ENCODE assay signal across 1 cellular context in genomic region chr22:18022851-18023250, GRCh38.
TF ChIP-seq lines count a peak whose summit lies in the region.

No MANE protein-coding gene starts in this region.

TF ChIP-seq in GM23338, 12 proteins besides CTCF, POLR2A, EP300 and RAD21 (continued from another document):
- TF ChIP-seq ZNF462 (CRISPR knock-in tag; IDR thresholded peaks at IDR 0.05) (no peak), EZH2 (IDR thresholded peaks at IDR 0.05; ENCODE audit: low read depth, unreplicated experiment) (no peak), STAT1 (IDR thresholded peaks at IDR 0.05; ENCODE audit: unreplicated experiment) (no peak)
